ENCODE assay signal across 7 cellular contexts in genomic region chr1:153647375-153647714, GRCh38. TPM values are rescaled to one million over a fixed set of nuclear protein-coding genes. Genes with fewer than 3 reads are reported as not detected.
DNase-seq lines count a peak whose midpoint lies in the region; ATAC-seq and TF ChIP-seq lines count a peak whose summit lies in the region.
"Had no signal": no experiment of that assay in that cellular context is flagged by ENCODE, and none has a peak within 500 bp of the region (broad histone marks: within the 10 kb centered on the region; RNA-seq: fewer than 3 reads in every experiment).

No MANE protein-coding gene starts in this region.

- peak; percentile 43 for ATAC-seq in Right ventricle myocardium inferior
- peak; percentile 4 for ATAC-seq in left ventricle myocardium superior
- peak; percentile 17 for ATAC-seq in upper lobe of right lung
- ATAC-seq in HG02610 (IDR thresholded peaks at IDR 0.05; ENCODE audit: unreplicated experiment): no peak

- H3K36me3 ChIP-seq in right atrium auricular region: peaks cover 42% of the 10 kb centered on the region
- peaks cover 50% of the 10 kb centered on the region for H3K36me3 ChIP-seq in upper lobe of right lung

- H3K27ac ChIP-seq in right atrium auricular region (peak overlapping the region in 1 of 2 donors; percentile 30), upper lobe of right lung (no peak overlapping the region)

- H3K4me3 ChIP-seq in right atrium auricular region (no peak overlapping the region), upper lobe of right lung (no peak overlapping the region)

- H3K27me3 ChIP-seq in right atrium auricular region: no peaks in the 10 kb centered on the region
- no peaks in the 10 kb centered on the region for H3K27me3 ChIP-seq in upper lobe of right lung

- H3K9me3 ChIP-seq in right atrium auricular region (no peaks in the 10 kb centered on the region), upper lobe of right lung (no peaks in the 10 kb centered on the region)

- no peak for TF ChIP-seq CTCF in right atrium auricular region (IDR thresholded peaks at IDR 0.05)
- no peak for TF ChIP-seq CTCF in upper lobe of right lung (IDR thresholded peaks at IDR 0.05)

- peaks cover 0 to 34% of the 10 kb centered on the region in 2 donors for H3K4me1 ChIP-seq in right atrium auricular region
- H3K4me1 ChIP-seq in upper lobe of right lung: peaks cover 20% of the 10 kb centered on the region

- DNase-seq in Right ventricle myocardium inferior (ENCODE audit: missing footprints): no peak
- DNase-seq in right atrium auricular region (ENCODE audit: low spot score): no peak
- no peak for DNase-seq in left ventricle myocardium superior
- DNase-seq in upper lobe of right lung: no peak
- no peak for DNase-seq in GM19238 (ENCODE audit: insufficient read length, low spot score)
- DNase-seq: NCI-H2029 treated with DMSO at 0.1 percent for 48 hours had no signal

- intact Hi-C loops in Right ventricle myocardium inferior (cut with DNase I): no loop called here
- intact Hi-C loops in left ventricle myocardium superior (cut with micrococcal nuclease): no loop called here
- intact Hi-C loops in upper lobe of right lung (cut with DNase I): no loop called here

RNA-seq across cellular contexts. Expression of gene SNAPIN, which starts 11.2 kb away (rescaled TPM):
- total RNA-seq in Right ventricle myocardium inferior: 64.0 TPM
- total RNA-seq in right atrium auricular region: 10 to 100 TPM; 60.8 to 84.0 TPM
- total RNA-seq in left ventricle myocardium superior: 60.1 TPM
- total RNA-seq in upper lobe of right lung: 32.7 TPM

RNA-seq across cellular contexts. Expression of gene CHTOP, which starts 13.5 kb away (rescaled TPM):
- total RNA-seq in Right ventricle myocardium inferior (72.1 TPM), right atrium auricular region (10 to 100 TPM; 38.2 to 50.1 TPM), left ventricle myocardium superior (73.3 TPM), upper lobe of right lung (63.5 TPM)

RNA-seq across cellular contexts. Expression of gene S100A1, which starts 19.1 kb away (rescaled TPM):
- total RNA-seq in Right ventricle myocardium inferior (2,065 TPM), right atrium auricular region (1,000 to 10,000 TPM in 1 of 2 donors, 100 to 1,000 TPM in 1; 965 to 2,413 TPM), left ventricle myocardium superior (2,048 TPM), upper lobe of right lung (not detected)

RNA-seq across cellular contexts. Expression of gene S100A13, which starts 20.0 kb away (rescaled TPM):
- total RNA-seq in Right ventricle myocardium inferior (155 TPM), right atrium auricular region (100 to 1,000 TPM; 114 to 314 TPM), left ventricle myocardium superior (124 TPM), upper lobe of right lung (76.1 TPM)

RNA-seq across cellular contexts. Expression of gene ILF2, which starts 23.4 kb away (rescaled TPM):
- total RNA-seq in Right ventricle myocardium inferior: 60.4 TPM
- total RNA-seq in right atrium auricular region: 10 to 100 TPM; 69.2 to 80.9 TPM
- 56.9 TPM for total RNA-seq in left ventricle myocardium superior
- total RNA-seq in upper lobe of right lung: 86.1 TPM

Comparison
In these comparisons a context has a peak if more than half of its experiments do, and no peak if none do; other contexts are left out.
1. RNA of gene S100A1, which starts 19.1 kb away (total RNA-seq): 965 to 2,413 TPM in right atrium auricular region, 2,065 TPM in Right ventricle myocardium inferior (single experiment) and 2,048 TPM in left ventricle myocardium superior (single experiment); not detected in upper lobe of right lung (single experiment); every median in the first group is over 100 times any median in the second.